8 cellular contexts compared by ENCODE assay signal in genomic region chr3:14947105-14947885, GRCh38. TPM values are rescaled to one million over a fixed set of nuclear protein-coding genes. Genes with fewer than 3 reads are reported as not detected.
DNase-seq lines count a peak whose midpoint lies in the region; ATAC-seq and TF ChIP-seq lines count a peak whose summit lies in the region.

Gene NR2C2 (plus strand): TSS chr3:14947583. CDS start chr3:15003915, 56,332 bp downstream.

- H3K4me3 ChIP-seq in Jurkat, Clone E6-1 (ENCODE audit: low read length) = peak within 1 kb of the TSS; percentile 84
- peak within 1 kb of the TSS; percentile 88 to 93 (median 89) for H3K4me3 ChIP-seq in fibroblast of lung (replicated peaks in 1 of 4; ENCODE audit: control extremely low read depth in 1 of 4, insufficient read depth in 1 of 4, low read depth in 3 of 4, low read length in 4 of 4)

- H3K4me2 ChIP-seq in fibroblast of lung (ENCODE audit: extremely low read depth, insufficient read depth, low read length) = peak within 1 kb of the TSS; percentile 73

- H3K27me3 Mint-ChIP-seq in activated T-helper 1 cell treated with anti-CD3 and anti-CD28 coated beads, Interleukin-12 subunit alpha, Interleukin-12 subunit beta, Interleukin-2, Interleukin-4 antibody, amounts not matched to agents 30 ng/mL and 10 ng/mL and 1 ng/mL, durations not matched to agents 14 hours and 24 hours and 36 hours (ENCODE audit: insufficient read depth) = no peaks in the 10 kb centered on the region
- H3K27me3 Mint-ChIP-seq in naive thymus-derived CD8-positive, alpha-beta T cell = no peaks in the 10 kb centered on the region
- H3K27me3 Mint-ChIP-seq in stimulated activated naive B cell treated with anti-CD40 and anti-IgM and Interleukin-4, amounts not matched to agents 10 μg/mL and 1 μg/mL and 100 μg/mL, for 72 hours = no peaks in the 10 kb centered on the region

- TF ChIP-seq CTCF in fibroblast of lung (conservative IDR thresholded peaks at IDR 0.05 in 1 of 2, IDR thresholded peaks at IDR 0.05 in 1 of 2; ENCODE audit: low read depth in 1 of 2, low read length in 2 of 2) = no peak

- H3K9me3 ChIP-seq in fibroblast of lung (ENCODE audit: control insufficient read depth, insufficient read depth, low read depth, low read length) = no peaks in the 10 kb centered on the region

- peak within 1 kb of the TSS; percentile 93 for H3K9ac ChIP-seq in fibroblast of lung (ENCODE audit: insufficient read depth, low read length)

- intact Hi-C loops in activated T-helper 1 cell treated with anti-CD3 and anti-CD28 coated beads, Interleukin-12 subunit alpha, Interleukin-12 subunit beta, Interleukin-2, Interleukin-4 antibody, amounts not matched to agents 30 ng/mL and 10 ng/mL and 1 ng/mL, durations not matched to agents 14 hours and 24 hours and 36 hours (cut with micrococcal nuclease) = loop anchor here (2.0 to 10.0 kb wide), 6 partner anchors 480 to 1980 kb away; partner anchors contain the start of genes DPH3, EAF1, METTL6 and OXNAD1

- DNase-seq in DMS153 treated with DMSO at 0.1 percent for 48 hours (lab: John Stamatoyannopoulos, UW; ENCODE audit: unreplicated experiment) (peak; percentile 2), RPMI8226 (peak; percentile 90), fibroblast of lung (ENCODE audit: low read depth in 2 of 2) (peak; percentile 69 to 71)
- DNase-seq in Jurkat, Clone E6-1 (ENCODE audit: low read depth, low spot score) = peak; percentile 60
- peak; percentile 88 for DNase-seq in activated T-helper 1 cell treated with anti-CD3 and anti-CD28 coated beads, Interleukin-12 subunit alpha, Interleukin-12 subunit beta, Interleukin-2, Interleukin-4 antibody, amounts not matched to agents 30 ng/mL and 10 ng/mL and 1 ng/mL, durations not matched to agents 14 hours and 24 hours and 36 hours (ENCODE audit: low spot score)
- DNase-seq in naive thymus-derived CD8-positive, alpha-beta T cell = peak; percentile 83 to 94 (median 86)
- peak; percentile 86 for DNase-seq in stimulated activated naive B cell treated with anti-CD40 and anti-IgM and Interleukin-4, amounts not matched to agents 10 μg/mL and 1 μg/mL and 100 μg/mL, for 72 hours

- no peaks in the 10 kb centered on the region for H3K27me3 ChIP-seq in fibroblast of lung (ENCODE audit: control insufficient read depth, insufficient read depth, low read length)

- no peaks in the 10 kb centered on the region for H3K9me3 Mint-ChIP-seq in activated T-helper 1 cell treated with anti-CD3 and anti-CD28 coated beads, Interleukin-12 subunit alpha, Interleukin-12 subunit beta, Interleukin-2, Interleukin-4 antibody, amounts not matched to agents 30 ng/mL and 10 ng/mL and 1 ng/mL, durations not matched to agents 14 hours and 24 hours and 36 hours
- no peaks in the 10 kb centered on the region for H3K9me3 Mint-ChIP-seq in naive thymus-derived CD8-positive, alpha-beta T cell
- no peaks in the 10 kb centered on the region for H3K9me3 Mint-ChIP-seq in stimulated activated naive B cell treated with anti-CD40 and anti-IgM and Interleukin-4, amounts not matched to agents 10 μg/mL and 1 μg/mL and 100 μg/mL, for 72 hours

- H3K4me1 Mint-ChIP-seq in activated T-helper 1 cell treated with anti-CD3 and anti-CD28 coated beads, Interleukin-12 subunit alpha, Interleukin-12 subunit beta, Interleukin-2, Interleukin-4 antibody, amounts not matched to agents 30 ng/mL and 10 ng/mL and 1 ng/mL, durations not matched to agents 14 hours and 24 hours and 36 hours (ENCODE audit: low read depth) = peaks cover 38% of the 10 kb centered on the region
- peaks cover 23 to 67% (median 59%) of the 10 kb centered on the region in 4 donors for H3K4me1 Mint-ChIP-seq in naive thymus-derived CD8-positive, alpha-beta T cell
- H3K4me1 Mint-ChIP-seq in stimulated activated naive B cell treated with anti-CD40 and anti-IgM and Interleukin-4, amounts not matched to agents 10 μg/mL and 1 μg/mL and 100 μg/mL, for 72 hours = peaks cover 21 to 42% of the 10 kb centered on the region in 2 donors

- peak within 1 kb of the TSS; percentile 97 for H3K27ac ChIP-seq in fibroblast of lung (ENCODE audit: insufficient read depth, low read length)

- no peaks in the 10 kb centered on the region for H4K20me1 ChIP-seq in fibroblast of lung (ENCODE audit: control insufficient read depth, extremely low read depth, insufficient read depth, low read length)

- peak within 1 kb of the TSS; percentile 89 for H2AFZ ChIP-seq in fibroblast of lung (ENCODE audit: low read length)

- peak within 1 kb of the TSS; percentile 100 for H3K27ac Mint-ChIP-seq in activated T-helper 1 cell treated with anti-CD3 and anti-CD28 coated beads, Interleukin-12 subunit alpha, Interleukin-12 subunit beta, Interleukin-2, Interleukin-4 antibody, amounts not matched to agents 30 ng/mL and 10 ng/mL and 1 ng/mL, durations not matched to agents 14 hours and 24 hours and 36 hours
- peak within 1 kb of the TSS; percentile 99 to 100 (median 100) for H3K27ac Mint-ChIP-seq in naive thymus-derived CD8-positive, alpha-beta T cell
- H3K27ac Mint-ChIP-seq in stimulated activated naive B cell treated with anti-CD40 and anti-IgM and Interleukin-4, amounts not matched to agents 10 μg/mL and 1 μg/mL and 100 μg/mL, for 72 hours = peak within 1 kb of the TSS; percentile 100

- H3K4me1 ChIP-seq in fibroblast of lung (ENCODE audit: control insufficient read depth, extremely low read depth, insufficient read depth, low read length) = peaks cover 4% of the 10 kb centered on the region

- peaks cover 68% of the 10 kb centered on the region for H3K79me2 ChIP-seq in fibroblast of lung (ENCODE audit: control insufficient read depth, insufficient read depth, low read length)

- peaks cover 37% of the 10 kb centered on the region for H3K36me3 Mint-ChIP-seq in activated T-helper 1 cell treated with anti-CD3 and anti-CD28 coated beads, Interleukin-12 subunit alpha, Interleukin-12 subunit beta, Interleukin-2, Interleukin-4 antibody, amounts not matched to agents 30 ng/mL and 10 ng/mL and 1 ng/mL, durations not matched to agents 14 hours and 24 hours and 36 hours (ENCODE audit: low read depth)
- H3K36me3 Mint-ChIP-seq in naive thymus-derived CD8-positive, alpha-beta T cell = peaks cover 0 to 32% (median 4%) of the 10 kb centered on the region in 3 donors
- H3K36me3 Mint-ChIP-seq in stimulated activated naive B cell treated with anti-CD40 and anti-IgM and Interleukin-4, amounts not matched to agents 10 μg/mL and 1 μg/mL and 100 μg/mL, for 72 hours = peaks cover 10 to 13% of the 10 kb centered on the region in 2 donors

- ATAC-seq in GM21576 (IDR thresholded peaks at IDR 0.05; ENCODE audit: unreplicated experiment) = peak; percentile 48
- peak; percentile 69 to 73 for ATAC-seq in naive thymus-derived CD8-positive, alpha-beta T cell
- peak; percentile 70 to 72 for ATAC-seq in stimulated activated naive B cell treated with anti-CD40 and anti-IgM and Interleukin-4, amounts not matched to agents 10 μg/mL and 1 μg/mL and 100 μg/mL, for 72 hours (replicated peaks)

- POLR2A ChIA-PET in naive thymus-derived CD8-positive, alpha-beta T cell (lab: Charles Lee) = interaction anchor here (0.6 to 2.2 kb wide), 12 partner anchors 10 to 295 kb away, joined by 3 to 31 read pairs (median 4); partner anchors contain the start of genes CAPN7, CCDC174, MRPS25 and RBSN

- peaks cover 8% of the 10 kb centered on the region for H3K36me3 ChIP-seq in fibroblast of lung (ENCODE audit: control insufficient read depth, insufficient read depth, low read length)

- H3K4me3 Mint-ChIP-seq in activated T-helper 1 cell treated with anti-CD3 and anti-CD28 coated beads, Interleukin-12 subunit alpha, Interleukin-12 subunit beta, Interleukin-2, Interleukin-4 antibody, amounts not matched to agents 30 ng/mL and 10 ng/mL and 1 ng/mL, durations not matched to agents 14 hours and 24 hours and 36 hours = peak within 1 kb of the TSS; percentile 97
- peak within 1 kb of the TSS; percentile 93 to 100 (median 100) for H3K4me3 Mint-ChIP-seq in naive thymus-derived CD8-positive, alpha-beta T cell
- peak within 1 kb of the TSS; percentile 94 for H3K4me3 Mint-ChIP-seq in stimulated activated naive B cell treated with anti-CD40 and anti-IgM and Interleukin-4, amounts not matched to agents 10 μg/mL and 1 μg/mL and 100 μg/mL, for 72 hours

RNA-seq across cellular contexts. Expression of gene NR2C2, which starts in this region (rescaled TPM):
- 26.7 TPM for polyA plus RNA-seq in Jurkat, Clone E6-1 (2012; ENCODE audit: insufficient read depth, insufficient read length)
- total RNA-seq in activated T-helper 1 cell treated with anti-CD3 and anti-CD28 coated beads, Interleukin-12 subunit alpha, Interleukin-12 subunit beta, Interleukin-2, Interleukin-4 antibody, amounts not matched to agents 30 ng/mL and 10 ng/mL and 1 ng/mL, durations not matched to agents 14 hours and 24 hours and 36 hours = 50.7 and 52.7 TPM in 2 replicates
- 20.0 and 27.9 TPM in 2 replicates for total RNA-seq in fibroblast of lung
- polyA plus RNA-seq in fibroblast of lung = 13.5 and 15.0 TPM in 2 replicates
- polyA plus RNA-seq in fibroblast of lung (2012) = 10.3 and 14.2 TPM in 2 replicates
- polyA minus RNA-seq in fibroblast of lung (ENCODE audit: low replicate concordance) = 55.2 and 56.2 TPM in 2 replicates
- 100 to 1,000 TPM in 1 of 2 experiments, 10 to 100 TPM in 1; 94.5 to 110 TPM for total RNA-seq in naive thymus-derived CD8-positive, alpha-beta T cell
- 10 to 100 TPM; 10.1 to 19.3 (median 13.7) TPM for polyA plus RNA-seq in naive thymus-derived CD8-positive, alpha-beta T cell

Comparison
In these comparisons a context has a peak if more than half of its experiments do, and no peak if none do; other contexts are left out.
1. Peak in every context shown above with its lines: DNase-seq, ATAC-seq, H3K4me3 ChIP-seq and H3K27ac ChIP-seq.
2. DNase-seq: peak in every context shown above with its lines; median percentile 90 in RPMI8226; 88 in activated T-helper 1 cell treated with anti-CD3 and anti-CD28 coated beads, Interleukin-12 subunit alpha, Interleukin-12 subunit beta, Interleukin-2, Interleukin-4 antibody, amounts not matched to agents 30 ng/mL and 10 ng/mL and 1 ng/mL, durations not matched to agents 14 hours and 24 hours and 36 hours; 86 in naive thymus-derived CD8-positive, alpha-beta T cell; 86 in stimulated activated naive B cell treated with anti-CD40 and anti-IgM and Interleukin-4, amounts not matched to agents 10 μg/mL and 1 μg/mL and 100 μg/mL, for 72 hours; 70 in fibroblast of lung; 60 in Jurkat, Clone E6-1; 2 in DMS153 treated with DMSO at 0.1 percent for 48 hours.